8 cellular contexts compared by ENCODE assay signal in genomic region chr10:55629792-55630490, GRCh38.
DNase-seq lines count a peak whose midpoint lies in the region; ATAC-seq, FAIRE-seq and TF ChIP-seq lines count a peak whose summit lies in the region.

No MANE protein-coding gene starts in this region.

- H3K4me1 ChIP-seq in pancreas = peaks cover 0 to 3% (median 0%) of the 10 kb centered on the region in 3 donors

- WGBS in pancreas, 2 donors = 3 to 5% methylated on average over 21 of the region's 21 CpGs

- ATAC-seq in GM19463 (IDR thresholded peaks at IDR 0.05; ENCODE audit: unreplicated experiment) (peak; percentile 30), pancreas (peak; percentile 36 to 71 (median 64))

- H3K9me3 ChIP-seq in pancreas = no peaks in the 10 kb centered on the region

- H3K4me3 ChIP-seq in fibroblast of the aortic adventitia (ENCODE audit: low read depth, low read length) (no peak overlapping the region), pancreas (peak overlapping the region in 2 of 4 donors; percentile 44 to 46)

- TF ChIP-seq POLR2A in GM12891 (IDR thresholded peaks at IDR 0.05; ENCODE audit: low read depth, low read length) = no peak

- intact Hi-C loops in pancreas (cut with DNase I) = no loop called here

- H3K27ac ChIP-seq in pancreas = no peak overlapping the region

- no peaks in the 10 kb centered on the region for H3K36me3 ChIP-seq in pancreas

- no peaks in the 10 kb centered on the region for H3K27me3 ChIP-seq in pancreas

- TF ChIP-seq CTCF in fibroblast of the aortic adventitia (IDR thresholded peaks at IDR 0.05; ENCODE audit: insufficient read depth, low read length) (peak; percentile 27), pancreas (IDR thresholded peaks at IDR 0.05) (peak; percentile 25 to 57 (median 39))

- DNase-seq in NCI-H82 treated with DMSO at 0.1 percent for 48 hours (lab: John Stamatoyannopoulos, UW; ENCODE audit: unreplicated experiment) (peak; percentile 14), fibroblast of the aortic adventitia (ENCODE audit: low read depth) (no peak), pancreas (peak; percentile 26 to 61 (median 38)), GM12891 (ENCODE audit: insufficient read length, low spot score) (no peak), GDM1 (lab: John Stamatoyannopoulos, UW) (no peak)
- no peak for DNase-seq in effector CD4-positive, alpha-beta T cell
- no peak for DNase-seq in activated CD4-positive, alpha-beta T cell treated with anti-CD3 and anti-CD28 coated beads, Interleukin-2, amount 50 U/mL, for 4 hours

- no peak for FAIRE-seq in pancreas (lab: Jason Lieb, UNC)
- FAIRE-seq in GM12891 (lab: Jason Lieb, UNC) = no peak

TF ChIP-seq in GM12891, 5 proteins besides CTCF, POLR2A, EP300 and RAD21:
- TF ChIP-seq TAF1 (IDR thresholded peaks at IDR 0.05; ENCODE audit: low read depth, low read length) = no peak
- no peak for TF ChIP-seq POU2F2 (IDR thresholded peaks at IDR 0.05; ENCODE audit: low read depth, low read length)
- TF ChIP-seq SPI1 (IDR thresholded peaks at IDR 0.05; ENCODE audit: low read depth, low read length) = no peak
- no peak for TF ChIP-seq POLR2AphosphoS5 (IDR thresholded peaks at IDR 0.05; ENCODE audit: low read depth, low read length)
- no peak for TF ChIP-seq PAX5 (IDR thresholded peaks at IDR 0.05; ENCODE audit: insufficient read depth, low read length, severe bottlenecking)
TF ChIP-seq in GM12891: peak in this region for 0.

Comparison
In these comparisons a context has a peak if more than half of its experiments do, and no peak if none do; other contexts are left out.
1. DNase-seq: peak in NCI-H82 treated with DMSO at 0.1 percent for 48 hours (single experiment) and pancreas (6 of 6); none in fibroblast of the aortic adventitia (single experiment), GM12891 (single experiment), effector CD4-positive, alpha-beta T cell (single experiment), activated CD4-positive, alpha-beta T cell treated with anti-CD3 and anti-CD28 coated beads, Interleukin-2, amount 50 U/mL, for 4 hours (0 of 2) and GDM1 (single experiment).